ENCODE assay signal across 11 cellular contexts in the genomic region with DNA sequence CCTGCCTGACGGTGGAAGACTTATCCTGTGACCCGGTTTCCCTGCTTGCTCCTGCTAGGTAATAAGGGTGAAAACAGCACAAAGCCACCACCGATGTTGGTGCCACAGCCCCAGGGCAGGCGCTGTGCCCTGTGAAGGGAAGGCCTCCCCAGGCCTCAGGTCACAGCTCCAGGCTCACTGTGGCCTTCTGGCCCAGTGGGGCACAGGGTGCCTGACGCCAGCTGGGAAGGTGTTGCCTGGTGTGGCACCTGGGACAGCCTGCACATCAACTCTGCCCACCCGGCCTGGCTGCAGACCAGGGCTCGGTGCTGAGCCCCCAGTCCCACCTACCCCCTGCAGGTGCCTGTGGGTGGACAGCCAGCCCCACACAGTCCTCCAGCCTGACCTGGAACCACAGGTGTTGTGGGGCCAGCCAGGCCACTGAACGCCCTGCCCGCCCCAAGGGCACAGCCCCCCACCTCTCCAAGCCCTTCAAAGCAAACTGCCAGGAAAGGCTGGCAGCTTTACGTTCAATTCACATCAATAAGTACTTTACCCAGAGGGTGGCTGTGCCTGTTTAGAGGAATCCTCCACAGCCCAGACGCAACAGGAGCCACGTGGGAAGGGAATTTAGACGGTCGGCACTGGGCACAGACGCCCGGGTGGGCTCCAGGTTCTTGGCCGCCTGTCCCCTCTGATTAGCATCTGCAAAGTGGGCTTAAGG. TPM values are rescaled to one million over a fixed set of nuclear protein-coding genes. Genes with fewer than 3 reads are reported as not detected.
A peak's percentile ranks its signal among the peaks of the same experiment; 100 is the strongest.
DNase-seq lines count a peak whose midpoint lies in the region; ATAC-seq and TF ChIP-seq lines count a peak whose summit lies in the region.
"Had no signal": no experiment of that assay in that cellular context is flagged by ENCODE, and none has a peak within 500 bp of the region (broad histone marks: within the 10 kb centered on the region; RNA-seq: fewer than 3 reads in every experiment).

No MANE protein-coding gene starts in this region.

- TF ChIP-seq CTCF in ascending aorta (IDR thresholded peaks at IDR 0.05) (no peak), left lung (IDR thresholded peaks at IDR 0.05) (no peak)

- no peak overlapping the region for H3K27ac ChIP-seq in ascending aorta
- H3K27ac ChIP-seq in left lung: no peak overlapping the region
- no peak overlapping the region for H3K27ac ChIP-seq in subcutaneous abdominal adipose tissue (ENCODE audit: low read depth, low read length)
- H3K27ac ChIP-seq: A549 had no signal

- peaks cover 7 to 11% of the 10 kb centered on the region in 2 donors for H3K4me1 ChIP-seq in ascending aorta
- peaks cover 0 to 15% of the 10 kb centered on the region in 2 donors for H3K4me1 ChIP-seq in left lung
- H3K4me1 ChIP-seq in subcutaneous abdominal adipose tissue (ENCODE audit: control insufficient read depth in 5 of 5, insufficient read depth in 5 of 5, low read length in 5 of 5): peaks cover 5 to 26% (median 23%) of the 10 kb centered on the region in 5 donors
- H3K4me1 ChIP-seq: A549 had no signal

- ATAC-seq in left lung (no peak), GM19467 (IDR thresholded peaks at IDR 0.05; ENCODE audit: unreplicated experiment) (no peak)
- ATAC-seq: A549 had no signal

- peaks cover 3% of the 10 kb centered on the region for H3K36me3 Mint-ChIP-seq in T-helper 1 cell treated with Interleukin-12 subunit alpha and Interleukin-12 subunit beta and Interleukin-4 antibody, amounts not matched to agents 30 μg/mL and 1 μg/mL, for 36 hours (ENCODE audit: low read depth)

- intact Hi-C loops in ascending aorta (cut with DNase I) (no loop called here), left lung (cut with DNase I) (no loop called here)

- peaks cover 5% of the 10 kb centered on the region for H3K9me3 Mint-ChIP-seq in T-helper 1 cell treated with Interleukin-12 subunit alpha and Interleukin-12 subunit beta and Interleukin-4 antibody, amounts not matched to agents 30 μg/mL and 1 μg/mL, for 36 hours

- no peaks in the 10 kb centered on the region for H3K9me3 ChIP-seq in ascending aorta
- peaks cover 0 to 6% of the 10 kb centered on the region in 2 donors for H3K9me3 ChIP-seq in left lung
- peaks cover 0 to 10% (median 8%) of the 10 kb centered on the region in 5 donors for H3K9me3 ChIP-seq in subcutaneous abdominal adipose tissue (ENCODE audit: control insufficient read depth in 5 of 5, low read length in 5 of 5)
- H3K9me3 ChIP-seq: A549 had no signal

- DNase-seq in T-helper 1 cell: no peak
- peak in 1 of 2 donors; percentile 60 for DNase-seq in ascending aorta (ENCODE audit: low spot score in 2 of 2)
- DNase-seq in left lung: peak in 1 of 2 donors; percentile 47
- no peak for DNase-seq in NCI-H2081 (lab: John Stamatoyannopoulos, UW)
- no peak for DNase-seq in EL

- H3K27ac Mint-ChIP-seq in T-helper 1 cell treated with Interleukin-12 subunit alpha and Interleukin-12 subunit beta and Interleukin-4 antibody, amounts not matched to agents 30 μg/mL and 1 μg/mL, for 36 hours: no peak overlapping the region

- H3K27me3 ChIP-seq in ascending aorta: no peaks in the 10 kb centered on the region
- H3K27me3 ChIP-seq in left lung: peaks cover 0 to 9% of the 10 kb centered on the region in 2 donors
- H3K27me3 ChIP-seq in subcutaneous abdominal adipose tissue (ENCODE audit: control insufficient read depth in 5 of 5, insufficient read depth in 4 of 5, low read length in 5 of 5): no peaks in the 10 kb centered on the region

- H3K27me3 Mint-ChIP-seq in T-helper 1 cell treated with Interleukin-12 subunit alpha and Interleukin-12 subunit beta and Interleukin-4 antibody, amounts not matched to agents 30 μg/mL and 1 μg/mL, for 36 hours (ENCODE audit: low read depth): no peaks in the 10 kb centered on the region

- H3K4me3 ChIP-seq in ascending aorta: peak overlapping the region; percentile 40 to 79
- H3K4me3 ChIP-seq in left lung: peak overlapping the region; percentile 33 to 43
- H3K4me3 ChIP-seq in subcutaneous abdominal adipose tissue (ENCODE audit: low read depth in 1 of 5, low read length in 5 of 5): peak overlapping the region; percentile 31 to 76 (median 67)
- H3K4me3 ChIP-seq: A549 had no signal

- no peaks in the 10 kb centered on the region for H3K36me3 ChIP-seq in ascending aorta
- no peaks in the 10 kb centered on the region for H3K36me3 ChIP-seq in left lung
- no peaks in the 10 kb centered on the region for H3K36me3 ChIP-seq in subcutaneous abdominal adipose tissue (ENCODE audit: control insufficient read depth in 5 of 5, insufficient read depth in 5 of 5, low read length in 5 of 5)

- H3K4me1 Mint-ChIP-seq in T-helper 1 cell treated with Interleukin-12 subunit alpha and Interleukin-12 subunit beta and Interleukin-4 antibody, amounts not matched to agents 30 μg/mL and 1 μg/mL, for 36 hours (ENCODE audit: low read depth): no peaks in the 10 kb centered on the region

- H3K4me3 Mint-ChIP-seq in T-helper 1 cell treated with Interleukin-12 subunit alpha and Interleukin-12 subunit beta and Interleukin-4 antibody, amounts not matched to agents 30 μg/mL and 1 μg/mL, for 36 hours: peak overlapping the region; percentile 31
- H3K4me3 Mint-ChIP-seq: nephron had no signal

- peak overlapping the region; percentile 1 to 83 (median 48) for H3K9ac ChIP-seq in subcutaneous abdominal adipose tissue (ENCODE audit: low read length in 5 of 5)

RNA-seq across cellular contexts. Expression of gene ZFYVE28, which starts 54.3 kb away (rescaled TPM):
- total RNA-seq in ascending aorta (12.3 TPM), left lung (10 to 100 TPM; 12.0 to 12.4 TPM)

RNA-seq across cellular contexts. Expression of gene CFAP99, which starts 54.7 kb away (rescaled TPM):
- not detected for total RNA-seq in ascending aorta
- total RNA-seq in left lung: 1 to 10 TPM; 1.3 to 2.6 TPM
- total RNA-seq: T-helper 1 cell treated with Interleukin-12 subunit alpha and Interleukin-12 subunit beta and Interleukin-4 antibody, amounts not matched to agents 30 ng/mL and 1 ng/mL, for 36 hours had no signal
